Comparison of ENCODE assay signal across 8 cellular contexts in the genomic region with DNA sequence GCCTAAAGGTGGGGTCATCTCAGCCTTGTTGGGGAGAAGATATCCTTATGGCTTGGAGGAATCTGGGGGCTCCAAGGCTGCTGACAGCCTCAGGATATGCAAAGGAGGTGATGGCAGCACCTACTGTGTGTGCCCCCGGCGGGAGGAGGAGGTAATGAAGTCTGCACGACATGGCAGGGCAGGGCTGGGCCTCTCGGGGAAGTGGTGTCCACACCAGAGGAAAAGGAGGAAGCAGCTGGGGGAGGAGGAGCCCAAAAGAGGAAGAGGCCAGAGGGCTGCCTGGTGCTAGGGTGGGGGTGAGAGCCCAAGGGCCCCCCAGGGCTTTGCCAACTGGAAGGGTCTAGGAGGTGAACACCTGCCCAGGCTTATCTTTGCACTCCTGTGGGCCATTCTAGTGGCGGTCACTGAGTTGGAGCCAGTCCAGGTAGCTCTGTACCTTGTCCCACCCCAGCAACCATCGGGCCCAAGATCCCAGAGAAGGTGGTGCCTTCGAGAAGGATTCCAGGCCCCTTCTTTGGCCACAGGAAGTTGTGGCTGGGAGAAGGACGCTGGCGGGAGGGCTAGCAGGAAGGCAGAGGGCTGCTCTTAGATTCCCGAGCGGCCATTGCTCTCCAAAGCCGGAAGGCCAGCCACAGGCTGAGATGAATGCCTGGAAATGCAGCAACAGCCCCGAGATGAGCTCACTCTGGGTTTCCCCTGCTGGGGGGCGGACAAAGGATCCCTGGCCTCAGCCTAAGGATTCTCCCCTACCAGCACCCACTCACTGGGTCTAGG. TPM values are rescaled to one million over a fixed set of nuclear protein-coding genes. Genes with fewer than 3 reads are reported as not detected.
DNase-seq lines count a peak whose midpoint lies in the region; FAIRE-seq and TF ChIP-seq lines count a peak whose summit lies in the region.

No MANE protein-coding gene starts in this region.

- TF ChIP-seq CTCF in right atrium auricular region (IDR thresholded peaks at IDR 0.05), result no peak

- H3K4me1 ChIP-seq in adipocyte (ENCODE audit: control insufficient read depth, insufficient read depth, low read length) (peaks cover 49% of the 10 kb centered on the region), right atrium auricular region (peaks cover 0 to 98% of the 10 kb centered on the region in 2 donors)

- DNase-seq in AG08396 (ENCODE audit: low spot score) (peak; percentile 39), MV-4-11 (lab: John Stamatoyannopoulos, UW) (peak; percentile 92), adipocyte (ENCODE audit: low read depth) (no peak), right atrium auricular region (ENCODE audit: low spot score) (peak; percentile 80), urothelium cell line (ENCODE audit: low spot score) (no peak), NCI-H1436 treated with DMSO at 0.1 percent for 48 hours (lab: John Stamatoyannopoulos, UW) (no peak), COLO829 (ENCODE audit: low spot score) (no peak)

- H3K36me3 ChIP-seq in adipocyte (ENCODE audit: control insufficient read depth, insufficient read depth, low read length, severe bottlenecking) (no peaks in the 10 kb centered on the region), right atrium auricular region (peaks cover 20% of the 10 kb centered on the region)

- H3K27ac ChIP-seq in right atrium auricular region, result peak overlapping the region; percentile 94 to 95
- peak overlapping the region in 20 of 21 experiments; percentile 66 to 95 (median 84) for H3K27ac ChIP-seq in skin epidermis

- no peaks in the 10 kb centered on the region for H3K27me3 ChIP-seq in adipocyte (replicated peaks; ENCODE audit: control insufficient read depth, insufficient read depth, low read length)
- H3K27me3 ChIP-seq in right atrium auricular region, result no peaks in the 10 kb centered on the region

- FAIRE-seq in urothelium cell line (lab: Jason Lieb, UNC), result no peak

- no peaks in the 10 kb centered on the region for H3K9me3 ChIP-seq in adipocyte (ENCODE audit: control insufficient read depth, low read length)
- no peaks in the 10 kb centered on the region for H3K9me3 ChIP-seq in right atrium auricular region

- H3K4me3 ChIP-seq in adipocyte (ENCODE audit: low read length) (no peak overlapping the region), right atrium auricular region (peak overlapping the region in 1 of 2 donors; percentile 4), skin epidermis (peak overlapping the region in 1 of 7 experiments; percentile 6)

- peak overlapping the region; percentile 53 for H3K9ac ChIP-seq in adipocyte (ENCODE audit: low read length)

RNA-seq across cellular contexts. Expression of gene GNAI2, which starts 7.0 kb away (rescaled TPM):
- total RNA-seq in right atrium auricular region, result 100 to 1,000 TPM in 1 of 2 donors, 10 to 100 TPM in 1; 72.1 to 127 TPM

RNA-seq across cellular contexts. Expression of gene SEMA3B, which starts 26.0 kb away (rescaled TPM):
- 10 to 100 TPM; 15.4 to 20.0 TPM for total RNA-seq in right atrium auricular region

RNA-seq across cellular contexts. Expression of gene LSMEM2, which starts 35.9 kb away (rescaled TPM):
- total RNA-seq in right atrium auricular region, result 10 to 100 TPM in 1 of 2 donors, 1 to 10 TPM in 1; 9.0 to 10.6 TPM

RNA-seq across cellular contexts. Expression of gene SLC38A3, which starts 37.9 kb away (rescaled TPM):
- 1 to 10 TPM; 2.4 to 7.9 TPM for total RNA-seq in right atrium auricular region

RNA-seq across cellular contexts. Expression of gene IFRD2, which starts 49.3 kb away (rescaled TPM):
- total RNA-seq in right atrium auricular region, result 10 to 100 TPM; 51.0 to 58.5 TPM

Comparison
In these comparisons a context has a peak if more than half of its experiments do, and no peak if none do; other contexts are left out.
1. DNase-seq: peak in AG08396 (single experiment), MV-4-11 (single experiment) and right atrium auricular region (single experiment); none in adipocyte (single experiment), urothelium cell line (single experiment), NCI-H1436 treated with DMSO at 0.1 percent for 48 hours (single experiment) and COLO829 (single experiment).